In genomic region chr12:46126050-46126727, GRCh38 we compare ENCODE assay signal across 16 cellular contexts.
DNase-seq lines count a peak whose midpoint lies in the region; ATAC-seq and TF ChIP-seq lines count a peak whose summit lies in the region.
"Had no signal": no experiment of that assay in that cellular context is flagged by ENCODE, and none has a peak within 500 bp of the region (broad histone marks: within the 10 kb centered on the region; RNA-seq: fewer than 3 reads in every experiment).

No MANE protein-coding gene starts in this region.

- no peak for ATAC-seq in HG02571 (IDR thresholded peaks at IDR 0.05; ENCODE audit: unreplicated experiment)
- ATAC-seq: activated CD4-positive, CD25-positive, alpha-beta regulatory T cell treated with anti-CD3 and anti-CD28 coated beads, Interleukin-2, amount 50 U/mL, for 24 hours had no signal

- H3K36me3 ChIP-seq in HEK293 (ENCODE audit: control insufficient read depth in 2 of 2, insufficient read depth in 1 of 2, low read length in 2 of 2): no peaks in the 10 kb centered on the region
- no peaks in the 10 kb centered on the region for H3K36me3 ChIP-seq in hepatocyte (replicated peaks; ENCODE audit: insufficient read depth, low read depth)
- H3K36me3 ChIP-seq in stomach smooth muscle (ENCODE audit: control insufficient read depth in 2 of 2, insufficient read depth in 2 of 2, low read length in 2 of 2): no peaks in the 10 kb centered on the region
- H3K36me3 ChIP-seq: BLaER1 treated with 17β-estradiol and CSF1 and Interleukin-3, amounts not matched to agents 10 nM and 100 nM; prostate gland; tibial artery had no signal

- H3K4me1 ChIP-seq in HEK293 (ENCODE audit: control insufficient read depth, insufficient read depth, low read length) (peaks cover 11% of the 10 kb centered on the region), hepatocyte (ENCODE audit: insufficient read depth) (peaks cover 22% of the 10 kb centered on the region), stomach smooth muscle (ENCODE audit: control insufficient read depth, insufficient read depth, low read length) (no peaks in the 10 kb centered on the region)
- H3K4me1 ChIP-seq: prostate gland, tibial artery had no signal

- H3K9me3 ChIP-seq in HEK293 (ENCODE audit: control insufficient read depth, insufficient read depth, low read depth, low read length): no peaks in the 10 kb centered on the region
- H3K9me3 ChIP-seq in hepatocyte (ENCODE audit: low read depth): no peaks in the 10 kb centered on the region
- no peaks in the 10 kb centered on the region for H3K9me3 ChIP-seq in stomach smooth muscle (ENCODE audit: control insufficient read depth in 2 of 2, low read length in 2 of 2)
- H3K9me3 ChIP-seq: BLaER1 treated with 17β-estradiol and CSF1 and Interleukin-3, amounts not matched to agents 10 nM and 100 nM; prostate gland; tibial artery had no signal

- DNase-seq in hepatocyte (ENCODE audit: low spot score) (no peak), Kasumi-1 (lab: John Stamatoyannopoulos, UW) (no peak), NCI-H1105 (lab: John Stamatoyannopoulos, UW) (no peak)
- DNase-seq: amniotic stem cell; foreskin fibroblast; naive thymus-derived CD8-positive, alpha-beta T cell; NCI-H187 treated with DMSO at 0.1 percent for 48 hours; NCI-H446; tibial artery had no signal

- no peaks in the 10 kb centered on the region for H4K20me1 ChIP-seq in hepatocyte (ENCODE audit: insufficient read depth, poor library complexity, severe bottlenecking)
- H4K20me1 ChIP-seq: BLaER1 treated with 17β-estradiol and CSF1 and Interleukin-3, amounts not matched to agents 10 nM and 100 nM had no signal

- CTCF ChIA-PET in HEK293 (lab: Yijun Ruan, JAX): interaction anchor here (0.6 to 2.7 kb wide), 15 partner anchors 8 to 1177 kb away, joined by 3 to 19 read pairs (median 5); no protein-coding TSS in a partner anchor

- no peaks in the 10 kb centered on the region for H3K9me2 ChIP-seq in hepatocyte (replicated peaks; ENCODE audit: insufficient read depth)

- no peaks in the 10 kb centered on the region for H3K79me2 ChIP-seq in hepatocyte

- peak overlapping the region; percentile 70 for H3K4me2 ChIP-seq in hepatocyte
- H3K4me2 ChIP-seq: BLaER1 treated with 17β-estradiol and CSF1 and Interleukin-3, amounts not matched to agents 10 nM and 100 nM had no signal

- H2AFZ ChIP-seq in hepatocyte: no peak overlapping the region

- H3K27ac ChIP-seq in HEK293 (ENCODE audit: extremely low read depth, low read depth, low read length): no peak overlapping the region; the same call in 1 of the 2 replicates
- H3K27ac ChIP-seq in VCaP: peak overlapping the region; percentile 48
- H3K27ac ChIP-seq in hepatocyte: no peak overlapping the region
- peak overlapping the region; percentile 1 for H3K27ac ChIP-seq in stomach smooth muscle (ENCODE audit: low read length)
- H3K27ac ChIP-seq: BLaER1 treated with 17β-estradiol and CSF1 and Interleukin-3, amounts not matched to agents 10 nM and 100 nM; prostate gland; tibial artery had no signal

- TF ChIP-seq CTCF in HEK293 (tag by site-specific recombination; IDR thresholded peaks at IDR 0.05) (no peak), VCaP (conservative IDR thresholded peaks at IDR 0.05) (no peak), hepatocyte (IDR thresholded peaks at IDR 0.05; ENCODE audit: poor library complexity) (no peak)

- no peak overlapping the region for H3K9ac ChIP-seq in stomach smooth muscle (ENCODE audit: low read length in 2 of 2)
- H3K9ac ChIP-seq: BLaER1 treated with 17β-estradiol and CSF1 and Interleukin-3, amounts not matched to agents 10 nM and 100 nM had no signal

- H3K4me3 ChIP-seq in HEK293 (ENCODE audit: low read depth, low read length) (no peak overlapping the region), hepatocyte (no peak overlapping the region), stomach smooth muscle (ENCODE audit: low read length in 2 of 2) (peak overlapping the region in 1 of 2 donors; percentile 60)
- H3K4me3 ChIP-seq: BLaER1 treated with 17β-estradiol and CSF1 and Interleukin-3, amounts not matched to agents 10 nM and 100 nM; prostate gland had no signal

- 81% methylated on average over 4 of the region's 4 CpGs for WGBS in hepatocyte (ENCODE audit: low lambda C conversion rate, missing lambda C conversion rate)

- H3K27me3 ChIP-seq in hepatocyte (no peaks in the 10 kb centered on the region), stomach smooth muscle (ENCODE audit: control insufficient read depth in 1 of 2, insufficient read depth in 2 of 2, low read length in 2 of 2) (no peaks in the 10 kb centered on the region)
- H3K27me3 ChIP-seq: BLaER1 treated with 17β-estradiol and CSF1 and Interleukin-3, amounts not matched to agents 10 nM and 100 nM; tibial artery had no signal

- POLR2A ChIA-PET in HEK293 (lab: Yijun Ruan, JAX): interaction anchor here (1.4 to 1.6 kb wide), 2 partner anchors 34 to 246 kb away, joined by 3 to 6 read pairs; no protein-coding TSS in a partner anchor

TF ChIP-seq in HEK293, 187 proteins besides CTCF, POLR2A, EP300 and RAD21:
- TF ChIP-seq ZNF211 (tag by site-specific recombination; IDR thresholded peaks at IDR 0.05; ENCODE audit: low read depth): no peak
- peak; percentile 65 for TF ChIP-seq FEZF1 (tag by site-specific recombination; IDR thresholded peaks at IDR 0.05)
- no peak for TF ChIP-seq ZNF184 (tag by site-specific recombination; IDR thresholded peaks at IDR 0.05)
- TF ChIP-seq ZNF521 (tag by site-specific recombination; IDR thresholded peaks at IDR 0.05): no peak
- no peak for TF ChIP-seq ZNF18 (tag by site-specific recombination; IDR thresholded peaks at IDR 0.05)
- TF ChIP-seq SALL2 (tag by site-specific recombination; IDR thresholded peaks at IDR 0.05; ENCODE audit: borderline replicate concordance): no peak
- no peak for TF ChIP-seq SETDB1 (IDR thresholded peaks at IDR 0.05; ENCODE audit: insufficient read length, low read length)
- TF ChIP-seq ZNF704 (tag by site-specific recombination; IDR thresholded peaks at IDR 0.05): no peak
- no peak for TF ChIP-seq ZNF639 (tag by site-specific recombination; IDR thresholded peaks at IDR 0.05)
- TF ChIP-seq ZNF571 (tag by site-specific recombination; IDR thresholded peaks at IDR 0.05): no peak
- TF ChIP-seq ZNF354C (tag by site-specific recombination; IDR thresholded peaks at IDR 0.05; ENCODE audit: borderline replicate concordance, low read depth): no peak
- TF ChIP-seq TRIM28 (IDR thresholded peaks at IDR 0.05; ENCODE audit: borderline replicate concordance, low read length): no peak
- no peak for TF ChIP-seq EGR2 (tag by site-specific recombination; IDR thresholded peaks at IDR 0.05; ENCODE audit: low read depth)
- TF ChIP-seq ZNF544 (tag by site-specific recombination; IDR thresholded peaks at IDR 0.05): no peak
- no peak for TF ChIP-seq ZNF362 (tag by site-specific recombination; IDR thresholded peaks at IDR 0.05)
- no peak for TF ChIP-seq ZNF658 (tag by site-specific recombination; IDR thresholded peaks at IDR 0.05)
- peak; percentile 53; the same call in 1 of the 2 replicates for TF ChIP-seq SCRT2 (tag by site-specific recombination; IDR thresholded peaks at IDR 0.05)

Comparison
In these comparisons a context has a peak if more than half of its experiments do, and no peak if none do; other contexts are left out.
1. H3K27ac ChIP-seq: peak in VCaP (single experiment) and stomach smooth muscle (single experiment); none in HEK293 (single experiment) and hepatocyte (single experiment).